21 cellular contexts compared by ENCODE assay signal in the genomic region with DNA sequence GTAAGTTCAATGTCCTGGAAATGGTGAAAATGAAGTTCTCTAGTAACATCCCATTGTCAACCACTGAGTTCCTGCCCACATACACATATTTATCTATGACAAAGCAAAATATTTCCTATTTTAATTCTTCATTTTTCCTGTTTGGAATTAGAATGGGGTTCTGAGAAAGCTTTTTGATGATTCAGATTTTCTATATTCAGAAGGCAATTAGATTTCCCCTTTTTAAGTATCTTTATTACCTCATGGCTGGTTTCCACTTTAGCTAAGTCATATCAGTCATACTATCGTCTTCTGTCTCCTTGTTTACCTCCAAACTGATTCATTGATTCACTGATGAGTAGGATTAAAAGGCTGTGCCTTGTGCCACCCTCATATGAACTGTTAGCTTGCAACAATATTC. TPM values are rescaled to one million over a fixed set of nuclear protein-coding genes. Genes with fewer than 3 reads are reported as not detected.
DNase-seq lines count a peak whose midpoint lies in the region; ATAC-seq and TF ChIP-seq lines count a peak whose summit lies in the region.
"Had no signal": no experiment of that assay in that cellular context is flagged by ENCODE, and none has a peak within 500 bp of the region (broad histone marks: within the 10 kb centered on the region; RNA-seq: fewer than 3 reads in every experiment).

No MANE protein-coding gene starts in this region.

- no peak overlapping the region for H3K4me3 Mint-ChIP-seq in activated CD8-positive, alpha-beta T cell treated with anti-CD3 and anti-CD28 coated beads for 36 hours
- H3K4me3 Mint-ChIP-seq in activated CD8-positive, alpha-beta T cell treated with anti-CD3 and anti-CD28 coated beads, Interleukin-2, amount 10 ng/mL, durations not matched to agents 7 days and 5 days, result no peak overlapping the region
- no peak overlapping the region for H3K4me3 Mint-ChIP-seq in nephron progenitor cell
- H3K4me3 Mint-ChIP-seq: H9, mesothelial cell of epicardium had no signal

- TF ChIP-seq CTCF in activated CD8-positive, alpha-beta T cell treated with anti-CD3 and anti-CD28 coated beads for 36 hours (IDR thresholded peaks at IDR 0.05), result no peak
- TF ChIP-seq CTCF in nephron progenitor cell (IDR thresholded peaks at IDR 0.05) (no peak), upper lobe of left lung (IDR thresholded peaks at IDR 0.05) (no peak)

- 28 to 31% methylated on average over 1 of the region's 1 CpG for WGBS in upper lobe of left lung, 2 donors

- no peak overlapping the region for H3K4me3 ChIP-seq in upper lobe of left lung
- H3K4me3 ChIP-seq: PC-9 had no signal

- H3K36me3 ChIP-seq in upper lobe of left lung, result peaks cover 0 to 15% (median 0%) of the 10 kb centered on the region in 4 donors
- H3K36me3 ChIP-seq: brain microvascular endothelial cell had no signal

- peak overlapping the region in 1 of 4 donors; percentile 19 for H3K27ac ChIP-seq in upper lobe of left lung
- H3K27ac ChIP-seq: brain microvascular endothelial cell, PC-9 had no signal

- peaks cover 0 to 10% (median 6%) of the 10 kb centered on the region in 4 donors for H3K4me1 ChIP-seq in upper lobe of left lung

- peaks cover 19% of the 10 kb centered on the region for H3K36me3 Mint-ChIP-seq in activated CD8-positive, alpha-beta T cell treated with anti-CD3 and anti-CD28 coated beads for 36 hours (ENCODE audit: low read depth)
- peaks cover 23% of the 10 kb centered on the region for H3K36me3 Mint-ChIP-seq in activated CD8-positive, alpha-beta T cell treated with anti-CD3 and anti-CD28 coated beads, Interleukin-2, amount 10 ng/mL, durations not matched to agents 7 days and 5 days (ENCODE audit: low read depth)
- H3K36me3 Mint-ChIP-seq in nephron progenitor cell (ENCODE audit: low read depth), result peaks cover 44% of the 10 kb centered on the region

- no peak for TF ChIP-seq EP300 in upper lobe of left lung (IDR thresholded peaks at IDR 0.05)

- no peak for TF ChIP-seq POLR2A in upper lobe of left lung (IDR thresholded peaks at IDR 0.05)

- H3K27me3 ChIP-seq in upper lobe of left lung, result no peaks in the 10 kb centered on the region
- H3K27me3 ChIP-seq: brain microvascular endothelial cell had no signal

- no peaks in the 10 kb centered on the region for H3K27me3 Mint-ChIP-seq in activated CD8-positive, alpha-beta T cell treated with anti-CD3 and anti-CD28 coated beads for 36 hours
- no peaks in the 10 kb centered on the region for H3K27me3 Mint-ChIP-seq in activated CD8-positive, alpha-beta T cell treated with anti-CD3 and anti-CD28 coated beads, Interleukin-2, amount 10 ng/mL, durations not matched to agents 7 days and 5 days (ENCODE audit: low read depth)
- no peaks in the 10 kb centered on the region for H3K27me3 Mint-ChIP-seq in nephron progenitor cell (ENCODE audit: low read depth, poor library complexity)

- peak; percentile 78 for ATAC-seq in activated CD8-positive, alpha-beta T cell treated with anti-CD3 and anti-CD28 coated beads for 36 hours
- no peak for ATAC-seq in activated CD8-positive, alpha-beta T cell treated with anti-CD3 and anti-CD28 coated beads, Interleukin-2, amount 10 ng/mL, durations not matched to agents 7 days and 5 days
- no peak for ATAC-seq in upper lobe of left lung (ENCODE audit: low FRiP score in 2 of 2)
- no peak for ATAC-seq in GM19328 (IDR thresholded peaks at IDR 0.05; ENCODE audit: unreplicated experiment)

- CTCF ChIA-PET in activated CD8-positive, alpha-beta T cell treated with anti-CD3 and anti-CD28 coated beads for 36 hours (lab: Charles Lee), result interaction anchor here (0.8 kb wide), 1 partner anchor 154 kb away, joined by 3 read pairs; no protein-coding TSS in a partner anchor
- CTCF ChIA-PET in activated CD8-positive, alpha-beta T cell treated with anti-CD3 and anti-CD28 coated beads, Interleukin-2, amount 10 ng/mL, durations not matched to agents 7 days and 5 days (lab: Charles Lee), result interaction anchor here (1.1 to 1.4 kb wide), 2 partner anchors 102 to 108 kb away, joined by 3 read pairs; no protein-coding TSS in a partner anchor

- peaks cover 18% of the 10 kb centered on the region for H3K4me1 Mint-ChIP-seq in activated CD8-positive, alpha-beta T cell treated with anti-CD3 and anti-CD28 coated beads for 36 hours (ENCODE audit: low read depth)
- peaks cover 8% of the 10 kb centered on the region for H3K4me1 Mint-ChIP-seq in activated CD8-positive, alpha-beta T cell treated with anti-CD3 and anti-CD28 coated beads, Interleukin-2, amount 10 ng/mL, durations not matched to agents 7 days and 5 days (ENCODE audit: low read depth)
- H3K4me1 Mint-ChIP-seq in nephron progenitor cell, result peaks cover 13% of the 10 kb centered on the region
- H3K4me1 Mint-ChIP-seq: H9 had no signal

- intact Hi-C loops in activated CD8-positive, alpha-beta T cell treated with anti-CD3 and anti-CD28 coated beads for 36 hours (cut with micrococcal nuclease), result no loop called here

- POLR2A ChIA-PET in activated CD8-positive, alpha-beta T cell treated with anti-CD3 and anti-CD28 coated beads for 36 hours (lab: Charles Lee), result interaction anchor here (0.9 to 1.2 kb wide), 2 partner anchors 14 to 47 kb away, joined by 3 read pairs; no protein-coding TSS in a partner anchor
- POLR2A ChIA-PET in activated CD8-positive, alpha-beta T cell treated with anti-CD3 and anti-CD28 coated beads, Interleukin-2, amount 10 ng/mL, durations not matched to agents 7 days and 5 days (lab: Charles Lee), result no interaction called here

- H3K27ac Mint-ChIP-seq in activated CD8-positive, alpha-beta T cell treated with anti-CD3 and anti-CD28 coated beads for 36 hours, result peak overlapping the region; percentile 52
- H3K27ac Mint-ChIP-seq in activated CD8-positive, alpha-beta T cell treated with anti-CD3 and anti-CD28 coated beads, Interleukin-2, amount 10 ng/mL, durations not matched to agents 7 days and 5 days, result no peak overlapping the region
- H3K27ac Mint-ChIP-seq in nephron progenitor cell, result peak overlapping the region; percentile 19
- H3K27ac Mint-ChIP-seq: H9, mesothelial cell of epicardium had no signal

- H3K9me3 ChIP-seq in upper lobe of left lung, result no peaks in the 10 kb centered on the region

- H3K9me3 Mint-ChIP-seq in activated CD8-positive, alpha-beta T cell treated with anti-CD3 and anti-CD28 coated beads for 36 hours, result no peaks in the 10 kb centered on the region
- no peaks in the 10 kb centered on the region for H3K9me3 Mint-ChIP-seq in activated CD8-positive, alpha-beta T cell treated with anti-CD3 and anti-CD28 coated beads, Interleukin-2, amount 10 ng/mL, durations not matched to agents 7 days and 5 days (ENCODE audit: insufficient read depth)
- no peaks in the 10 kb centered on the region for H3K9me3 Mint-ChIP-seq in nephron progenitor cell
- H3K9me3 Mint-ChIP-seq: H9 had no signal

- no peak for DNase-seq in activated CD8-positive, alpha-beta T cell treated with anti-CD3 and anti-CD28 coated beads for 36 hours
- DNase-seq in activated CD8-positive, alpha-beta T cell treated with anti-CD3 and anti-CD28 coated beads, Interleukin-2, amount 10 ng/mL, durations not matched to agents 7 days and 5 days, result no peak
- DNase-seq in LHCN-M2 (ENCODE audit: low read depth), result peak; percentile 7
- peak; percentile 33 for DNase-seq in amniotic epithelial cell (ENCODE audit: low read depth)
- DNase-seq in nephron progenitor cell, result no peak
- DNase-seq in upper lobe of left lung, result no peak
- no peak for DNase-seq in SK-N-DZ (ENCODE audit: low spot score)
- DNase-seq: activated CD4-positive, alpha-beta T cell treated with anti-CD3 and anti-CD28 coated beads for 1 hour; brain microvascular endothelial cell; effector CD8-positive, alpha-beta T cell; H9; KG1; NCI-H1417 treated with DMSO at 0.1 percent for 48 hours; NCI-H446; nucleus accumbens; PC-9; stimulated activated naive CD4-positive, alpha-beta T cell had no signal

RNA-seq across cellular contexts. Expression of a gene that starts 17.9 kb away (rescaled TPM):
- 100 to 1,000 TPM; 159 to 164 TPM for total RNA-seq in activated CD8-positive, alpha-beta T cell treated with anti-CD3 and anti-CD28 coated beads for 36 hours
- total RNA-seq in activated CD8-positive, alpha-beta T cell treated with anti-CD3 and anti-CD28 coated beads, Interleukin-2, amount 10 ng/mL, durations not matched to agents 7 days and 5 days, result 100 to 1,000 TPM; 108 to 111 TPM
- total RNA-seq in LHCN-M2 (2014; rRNA removed) (72.8 and 76.8 TPM in 2 replicates), upper lobe of left lung (10 to 100 TPM; 31.6 to 82.9 (median 68.7) TPM)
- 121 TPM for polyA plus RNA-seq in LHCN-M2 (2012)
- polyA plus RNA-seq in SK-N-DZ (2014; cell fraction: cytosol; rRNA removed), result 238 and 247 TPM in 2 replicates
- polyA plus RNA-seq in SK-N-DZ (2014; cell fraction: nucleus; rRNA removed), result 176 and 188 TPM in 2 replicates

RNA-seq across cellular contexts. Expression of a gene that starts 43.2 kb away (rescaled TPM):
- under 1 TPM in 1 of 2 experiments, not detected in 1; 0.22 TPM for total RNA-seq in activated CD8-positive, alpha-beta T cell treated with anti-CD3 and anti-CD28 coated beads for 36 hours
- total RNA-seq in activated CD8-positive, alpha-beta T cell treated with anti-CD3 and anti-CD28 coated beads, Interleukin-2, amount 10 ng/mL, durations not matched to agents 7 days and 5 days, result under 1 TPM; 0.32 to 0.37 TPM
- total RNA-seq in LHCN-M2 (2014; rRNA removed), result 3.0 and 4.1 TPM in 2 replicates
- 2.2 TPM for polyA plus RNA-seq in LHCN-M2 (2012)
- total RNA-seq in upper lobe of left lung, result 1 to 10 TPM in 1 of 6 donors, under 1 TPM in 3, not detected in 2; 0.34 to 1.8 (median 0.47) TPM
- 10.2 and 11.3 TPM in 2 replicates for polyA plus RNA-seq in SK-N-DZ (2014; cell fraction: cytosol; rRNA removed)
- polyA plus RNA-seq in SK-N-DZ (2014; cell fraction: nucleus; rRNA removed), result 19.9 and 23.2 TPM in 2 replicates
- total RNA-seq: frontal cortex, skeletal muscle tissue had no signal

Comparison
In these comparisons a context has a peak if more than half of its experiments do, and no peak if none do; other contexts are left out.
1. DNase-seq: peak in LHCN-M2 (single experiment) and amniotic epithelial cell (single experiment); none in activated CD8-positive, alpha-beta T cell treated with anti-CD3 and anti-CD28 coated beads for 36 hours (single experiment), activated CD8-positive, alpha-beta T cell treated with anti-CD3 and anti-CD28 coated beads, Interleukin-2, amount 10 ng/mL, durations not matched to agents 7 days and 5 days (single experiment), nephron progenitor cell (single experiment), upper lobe of left lung (0 of 2) and SK-N-DZ (single experiment).